Comparison of ENCODE assay signal across 9 cellular contexts in the genomic region with DNA sequence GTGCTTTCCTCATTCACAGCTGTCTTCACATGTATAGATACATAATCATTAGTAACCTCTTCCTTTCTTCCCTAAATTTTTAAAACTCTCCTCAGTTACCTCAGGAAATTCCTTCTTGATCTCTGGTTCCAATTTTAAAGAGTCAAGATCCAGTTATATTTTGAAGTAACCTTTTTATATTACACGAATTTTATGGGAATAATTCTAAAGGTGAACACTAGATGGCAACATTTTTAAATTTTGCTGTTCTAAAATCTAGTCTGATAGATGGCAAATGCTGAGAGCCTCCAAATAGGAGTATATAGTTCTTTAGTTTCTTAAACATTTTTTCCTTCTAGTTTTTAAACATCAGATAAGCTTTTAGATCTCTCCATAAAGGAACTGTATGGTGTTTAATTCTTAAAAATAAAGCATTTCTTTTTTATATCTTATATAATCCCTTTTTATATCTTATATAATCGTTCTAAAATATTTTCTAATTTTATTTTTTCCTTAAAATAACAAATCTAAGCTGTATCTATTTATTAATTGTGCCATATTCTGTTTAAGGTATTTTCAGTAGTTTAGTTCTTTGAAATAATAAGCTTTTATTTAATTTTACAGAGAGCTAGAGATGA. TPM values are rescaled to one million over a fixed set of nuclear protein-coding genes. Genes with fewer than 3 reads are reported as not detected.
A peak's percentile ranks its signal among the peaks of the same experiment; 100 is the strongest.
DNase-seq lines count a peak whose midpoint lies in the region; ATAC-seq and TF ChIP-seq lines count a peak whose summit lies in the region.
"Had no signal": no experiment of that assay in that cellular context is flagged by ENCODE, and none has a peak within 500 bp of the region (broad histone marks: within the 10 kb centered on the region; RNA-seq: fewer than 3 reads in every experiment).

No MANE protein-coding gene starts in this region.

- intact Hi-C loops in tibial artery (cut with DNase I; ENCODE audit: low total_unique reads), result loop anchor here (1.0 kb wide), 1 partner anchor 155 kb away; no protein-coding TSS in a partner anchor

- H3K9me3 ChIP-seq in tibial artery, result no peaks in the 10 kb centered on the region

- peak; percentile 54 for ATAC-seq in HG03159 (IDR thresholded peaks at IDR 0.05; ENCODE audit: unreplicated experiment)
- no peak for ATAC-seq in foreskin keratinocyte
- no peak for ATAC-seq in stimulated activated memory B cell treated with anti-CD40 and anti-IgM and Interleukin-4, amounts not matched to agents 10 μg/mL and 1 μg/mL and 100 μg/mL, for 72 hours
- no peak for ATAC-seq in HG03565 (IDR thresholded peaks at IDR 0.05; ENCODE audit: unreplicated experiment)
- ATAC-seq in GM19452 (IDR thresholded peaks at IDR 0.05; ENCODE audit: unreplicated experiment), result no peak

- no peak overlapping the region for H3K27ac Mint-ChIP-seq in stimulated activated memory B cell treated with anti-CD40 and anti-IgM and Interleukin-4, amounts not matched to agents 10 μg/mL and 1 μg/mL and 100 μg/mL, for 72 hours
- H3K27ac Mint-ChIP-seq: memory B cell had no signal

- H3K27me3 Mint-ChIP-seq in stimulated activated memory B cell treated with anti-CD40 and anti-IgM and Interleukin-4, amounts not matched to agents 10 μg/mL and 1 μg/mL and 100 μg/mL, for 72 hours, result no peaks in the 10 kb centered on the region
- H3K27me3 Mint-ChIP-seq: memory B cell had no signal

- H3K36me3 Mint-ChIP-seq in stimulated activated memory B cell treated with anti-CD40 and anti-IgM and Interleukin-4, amounts not matched to agents 10 μg/mL and 1 μg/mL and 100 μg/mL, for 72 hours, result no peaks in the 10 kb centered on the region
- H3K36me3 Mint-ChIP-seq: memory B cell had no signal

- H3K27ac ChIP-seq in foreskin keratinocyte, result no peak overlapping the region
- H3K27ac ChIP-seq in tibial artery, result no peak overlapping the region

- TF ChIP-seq CTCF in foreskin keratinocyte (conservative IDR thresholded peaks at IDR 0.05) (peak; percentile 74), tibial artery (IDR thresholded peaks at IDR 0.05) (peak; percentile 58 to 62)

- H3K4me1 ChIP-seq in foreskin keratinocyte (no peaks in the 10 kb centered on the region), tibial artery (no peaks in the 10 kb centered on the region)

- H3K4me1 Mint-ChIP-seq in stimulated activated memory B cell treated with anti-CD40 and anti-IgM and Interleukin-4, amounts not matched to agents 10 μg/mL and 1 μg/mL and 100 μg/mL, for 72 hours, result peaks cover 17% of the 10 kb centered on the region

- no peaks in the 10 kb centered on the region for H3K9me3 Mint-ChIP-seq in stimulated activated memory B cell treated with anti-CD40 and anti-IgM and Interleukin-4, amounts not matched to agents 10 μg/mL and 1 μg/mL and 100 μg/mL, for 72 hours
- H3K9me3 Mint-ChIP-seq: memory B cell had no signal

- no peak overlapping the region for H3K4me3 ChIP-seq in tibial artery

- H3K27me3 ChIP-seq in foreskin keratinocyte (peaks cover 12% of the 10 kb centered on the region), tibial artery (no peaks in the 10 kb centered on the region)

- no peaks in the 10 kb centered on the region for H3K36me3 ChIP-seq in tibial artery

- DNase-seq in DMS53 (lab: John Stamatoyannopoulos, UW) (peak; percentile 58), SK-MEL-5 (ENCODE audit: low read depth, low spot score) (peak; percentile 47), foreskin keratinocyte (no peak), tibial artery (no peak)

- in situ Hi-C loops in SK-MEL-5 (cut with HindIII; ENCODE audit: low pct_unique_long_range_greater_than_20kb, low sequenced_read_pairs), result loop anchor here (25.0 kb wide), 1 partner anchor 154 kb away; no protein-coding TSS in a partner anchor

- no peak overlapping the region for H3K4me3 Mint-ChIP-seq in stimulated activated memory B cell treated with anti-CD40 and anti-IgM and Interleukin-4, amounts not matched to agents 10 μg/mL and 1 μg/mL and 100 μg/mL, for 72 hours
- H3K4me3 Mint-ChIP-seq: memory B cell had no signal

RNA-seq across cellular contexts. Expression of a gene that starts 37.9 kb away (rescaled TPM):
- total RNA-seq in SK-MEL-5 (2014; rRNA removed; shearing (Covaris generic)), result 30.2 and 32.4 TPM in 2 replicates
- polyA plus RNA-seq in SK-MEL-5 (2015; cell fraction: cytosol; rRNA removed), result 43.7 and 49.9 TPM in 2 replicates
- 17.6 and 20.9 TPM in 2 replicates for polyA plus RNA-seq in SK-MEL-5 (2015; cell fraction: nucleus; rRNA removed)
- total RNA-seq in foreskin keratinocyte, result 67.6 and 73.4 TPM in 2 replicates
- polyA plus RNA-seq in foreskin keratinocyte, result 36.2 and 38.9 TPM in 2 replicates

Comparison
In these comparisons a context has a peak if more than half of its experiments do, and no peak if none do; other contexts are left out.
1. DNase-seq: peak in DMS53 (single experiment) and SK-MEL-5 (single experiment); none in foreskin keratinocyte (0 of 2) and tibial artery (0 of 2).